In the genomic region with DNA sequence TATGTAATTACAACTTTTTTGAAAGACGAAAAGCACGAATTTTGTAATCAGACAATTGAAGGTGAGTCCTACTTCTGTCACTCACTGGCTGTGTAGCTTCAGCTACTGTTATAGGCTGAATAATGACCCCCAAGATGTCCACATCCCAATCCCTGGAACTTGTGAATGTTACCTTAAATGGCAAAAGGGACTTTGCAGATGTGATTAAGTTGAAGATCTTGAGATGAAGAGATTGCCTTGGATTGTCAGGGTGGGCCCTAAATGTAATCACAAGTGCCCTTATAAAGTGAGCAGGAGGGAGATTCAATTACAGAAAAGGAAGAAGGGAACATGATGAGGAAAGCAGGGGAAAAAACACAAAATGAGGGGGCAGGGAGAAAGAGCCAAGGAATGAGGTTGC, we compare ENCODE assay signal across 23 cellular contexts.
"Had no signal": no experiment of that assay in that cellular context is flagged by ENCODE, and none has a peak within 500 bp of the region (broad histone marks: within the 10 kb centered on the region; RNA-seq: fewer than 3 reads in every experiment).

No MANE protein-coding gene starts in this region.

- DNase-seq: colonic mucosa; cortex of kidney; dermis blood vessel endothelial cell; dorsolateral prefrontal cortex; effector CD4-positive, alpha-beta T cell; effector CD8-positive, alpha-beta T cell; effector memory CD4-positive, alpha-beta T cell; effector memory CD8-positive, alpha-beta T cell; endodermal cell; erythroblast; esophagus squamous epithelium; foreskin fibroblast; foreskin keratinocyte; foreskin melanocyte; gastrocnemius medialis; glutamatergic neuron; heart left ventricle; heart right ventricle had no signal

- H3K27me3 Mint-ChIP-seq: effector memory CD8-positive, alpha-beta T cell had no signal

- H3K4me3 Mint-ChIP-seq: dendritic cell treated with granulocyte-macrophage colony-stimulating factor and Interleukin-4, amounts not matched to agents 40 ng/mL and 50 ng/mL, for 4 days; effector memory CD8-positive, alpha-beta T cell; endodermal cell had no signal

- H3K36me3 ChIP-seq: colonic mucosa, esophagus squamous epithelium, gastrocnemius medialis, gastroesophageal sphincter, heart left ventricle, heart right ventricle had no signal

- H3K27ac ChIP-seq: colonic mucosa, coronary artery, dorsolateral prefrontal cortex, epithelial cell of prostate, esophagus squamous epithelium, foreskin keratinocyte, gastrocnemius medialis, gastroesophageal sphincter, heart left ventricle, heart right ventricle had no signal

- ATAC-seq: effector memory CD8-positive, alpha-beta T cell; esophagus mucosa; foreskin keratinocyte; gastrocnemius medialis; gastroesophageal sphincter; heart left ventricle; heart right ventricle had no signal

- H3K27me3 ChIP-seq: colonic mucosa had no signal

- H3K4me3 ChIP-seq: colonic mucosa, coronary artery, dorsolateral prefrontal cortex, esophagus squamous epithelium, gastrocnemius medialis, gastroesophageal sphincter, heart left ventricle, heart right ventricle had no signal

- H3K9me3 ChIP-seq: colonic mucosa, esophagus squamous epithelium, gastrocnemius medialis, gastroesophageal sphincter, heart left ventricle, heart right ventricle had no signal

- H3K9me3 Mint-ChIP-seq: dendritic cell treated with granulocyte-macrophage colony-stimulating factor and Interleukin-4, amounts not matched to agents 40 ng/mL and 50 ng/mL, for 4 days; endodermal cell had no signal

- H3K4me1 ChIP-seq: colonic mucosa, esophagus squamous epithelium, foreskin keratinocyte, gastrocnemius medialis, gastroesophageal sphincter, heart left ventricle, heart right ventricle had no signal
